ENCODE assay signal across 16 cellular contexts in the genomic region with DNA sequence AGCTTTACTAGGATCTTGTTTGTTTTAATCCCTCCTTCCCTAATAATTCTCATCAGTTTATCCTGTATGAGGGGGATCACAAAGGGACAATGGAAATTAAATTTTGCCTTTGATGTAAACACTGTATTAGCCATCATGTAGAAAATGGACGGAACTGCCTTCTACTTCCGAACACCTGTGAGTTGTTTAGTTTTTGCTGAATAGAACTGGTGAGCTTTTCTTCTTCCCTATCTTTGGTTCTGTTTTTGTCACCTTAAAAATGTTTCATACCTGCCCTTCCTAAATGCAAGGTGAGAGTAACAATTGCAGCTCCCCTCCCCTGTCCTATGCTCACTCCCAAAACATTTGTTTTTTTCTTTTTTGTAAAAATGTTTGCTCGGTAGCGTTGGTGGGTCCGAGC. TPM values are rescaled to one million over a fixed set of nuclear protein-coding genes. Genes with fewer than 3 reads are reported as not detected.
DNase-seq lines count a peak whose midpoint lies in the region; ATAC-seq and TF ChIP-seq lines count a peak whose summit lies in the region.
"Had no signal": no experiment of that assay in that cellular context is flagged by ENCODE, and none has a peak within 500 bp of the region (broad histone marks: within the 10 kb centered on the region; RNA-seq: fewer than 3 reads in every experiment).

No MANE protein-coding gene starts in this region.

- H3K4me3 ChIP-seq in iPS-18a (ENCODE audit: low read length) (peak overlapping the region; percentile 55), stomach (peak overlapping the region; percentile 47 to 67 (median 58)), esophagus muscularis mucosa (no peak overlapping the region)

- no peak overlapping the region for H3K27ac ChIP-seq in iPS-18a (ENCODE audit: low read length)
- H3K27ac ChIP-seq in stomach = peak overlapping the region; percentile 86 to 96 (median 92)
- H3K27ac ChIP-seq in esophagus muscularis mucosa (replicated peaks in 1 of 4) = no peak overlapping the region
- H3K27ac ChIP-seq: foreskin keratinocyte had no signal

- no peak for TF ChIP-seq CTCF in stomach (IDR thresholded peaks at IDR 0.05)
- TF ChIP-seq CTCF in esophagus muscularis mucosa (IDR thresholded peaks at IDR 0.05) = no peak

- H3K36me3 ChIP-seq in iPS-18a (ENCODE audit: control insufficient read depth, low read depth, low read length) (no peaks in the 10 kb centered on the region), stomach (peaks cover 0 to 3% (median 1%) of the 10 kb centered on the region in 4 donors), esophagus muscularis mucosa (no peaks in the 10 kb centered on the region)

- TF ChIP-seq EP300 in stomach (IDR thresholded peaks at IDR 0.05) (no peak), esophagus muscularis mucosa (IDR thresholded peaks at IDR 0.05) (no peak)

- H3K9me3 ChIP-seq in iPS-18a (ENCODE audit: control insufficient read depth, low read depth, low read length) (no peaks in the 10 kb centered on the region), stomach (no peaks in the 10 kb centered on the region), esophagus muscularis mucosa (no peaks in the 10 kb centered on the region)

- no peak for ATAC-seq in HG02759 (IDR thresholded peaks at IDR 0.05; ENCODE audit: unreplicated experiment)
- no peak for ATAC-seq in HG03025 (IDR thresholded peaks at IDR 0.05; ENCODE audit: low FRiP score, unreplicated experiment)
- ATAC-seq: activated CD4-positive, CD25-positive, alpha-beta regulatory T cell treated with anti-CD3 and anti-CD28 coated beads, Interleukin-2, amount 50 U/mL, for 24 hours; foreskin keratinocyte; SK-N-SH treated with all-trans-retinoic acid at 6 μM for 48 hours had no signal

- no peak overlapping the region for H3K9ac ChIP-seq in iPS-18a (ENCODE audit: low read length)

- DNase-seq in NCI-H748 (lab: John Stamatoyannopoulos, UW; ENCODE audit: unreplicated experiment) (peak; percentile 45), NCI-H748 treated with DMSO at 0.1 percent for 48 hours (lab: John Stamatoyannopoulos, UW) (no peak), NCI-H345 (lab: John Stamatoyannopoulos, UW) (peak; percentile 32), stomach (no peak), esophagus muscularis mucosa (ENCODE audit: extremely low spot score) (no peak)
- DNase-seq: activated T-cell treated with anti-CD3 and anti-CD28 coated beads, Interleukin-2, amount 50 U/mL, for 24 hours; amniotic stem cell; foreskin keratinocyte; NCI-H1436 treated with DMSO at 0.1 percent for 48 hours had no signal

- WGBS in stomach, 5 donors = 4 to 10% (median 5%) methylated on average over 5 of the region's 5 CpGs
- 10% methylated on average over 5 of the region's 5 CpGs for WGBS in esophagus muscularis mucosa

- intact Hi-C loops in stomach (cut with DNase I; ENCODE audit: low total_unique reads) (no loop called here), esophagus muscularis mucosa (cut with DNase I) (no loop called here)

- H3K4me1 ChIP-seq in iPS-18a (ENCODE audit: control insufficient read depth, low read depth, low read length) (peaks cover 31% of the 10 kb centered on the region), stomach (peaks cover 18 to 48% (median 34%) of the 10 kb centered on the region in 4 donors), esophagus muscularis mucosa (peaks cover 27 to 47% (median 45%) of the 10 kb centered on the region in 4 donors)
- H3K4me1 ChIP-seq: foreskin keratinocyte had no signal

- TF ChIP-seq POLR2A in stomach (IDR thresholded peaks at IDR 0.05) (no peak), esophagus muscularis mucosa (IDR thresholded peaks at IDR 0.05; ENCODE audit: low read depth) (no peak)

- H3K27me3 ChIP-seq in iPS-18a (ENCODE audit: control insufficient read depth, insufficient read depth, low read length) (peaks cover 100% of the 10 kb centered on the region), stomach (peaks cover 38 to 100% (median 69%) of the 10 kb centered on the region in 3 donors), esophagus muscularis mucosa (peaks cover 19 to 100% (median 90%) of the 10 kb centered on the region in 4 donors)

RNA-seq across cellular contexts. Expression of a gene that starts 7.6 kb away (rescaled TPM):
- total RNA-seq in stomach = 100 to 1,000 TPM in 2 of 5 donors, 10 to 100 TPM in 2, under 1 TPM in 1; 0.58 to 147 (median 70.5) TPM
- 10 to 100 TPM; 17.4 to 29.4 (median 24.3) TPM for polyA plus RNA-seq in stomach
- total RNA-seq in esophagus muscularis mucosa = under 1 TPM in 2 of 4 donors, not detected in 2; 0.17 to 0.97 TPM
- total RNA-seq: dermis blood vessel endothelial cell, foreskin keratinocyte had no signal
- polyA plus RNA-seq: foreskin keratinocyte had no signal

RNA-seq across cellular contexts. Expression of a gene that starts 8.0 kb away (rescaled TPM):
- total RNA-seq in stomach (100 to 1,000 TPM in 1 of 5 donors, 10 to 100 TPM in 4; 20.6 to 184 (median 22.8) TPM), esophagus muscularis mucosa (not detected)
- 1 to 10 TPM in 2 of 3 donors, under 1 TPM in 1; 0.92 to 8.5 (median 8.3) TPM for polyA plus RNA-seq in stomach
- total RNA-seq: dermis blood vessel endothelial cell, foreskin keratinocyte had no signal
- polyA plus RNA-seq: AG04450, foreskin keratinocyte had no signal

Comparison
In these comparisons a context has a peak if more than half of its experiments do, and no peak if none do; other contexts are left out.
1. DNase-seq: peak in NCI-H748 (single experiment) and NCI-H345 (single experiment); none in NCI-H748 treated with DMSO at 0.1 percent for 48 hours (single experiment), stomach (single experiment) and esophagus muscularis mucosa (single experiment).
2. H3K27ac ChIP-seq: peak in stomach (5 of 5); none in iPS-18a (single experiment) and esophagus muscularis mucosa (0 of 4).
3. H3K4me3 ChIP-seq: peak in iPS-18a (single experiment) and stomach (4 of 4); none in esophagus muscularis mucosa (0 of 4).
4. RNA of a gene that starts 8.0 kb away (total RNA-seq): 20.6 to 184 TPM in stomach; not detected in esophagus muscularis mucosa; every median in the first group is over 10 times any median in the second.